Comparison of ENCODE assay signal across 1 cellular context in genomic region chr16:24845726-24846547, GRCh38.
TF ChIP-seq lines count a peak whose summit lies in the region.

TSS of gene SLC5A11 (plus strand) at chr16:24845963. CDS start at chr16:24858644, 12,681 bp downstream.

TF ChIP-seq in HepG2, 621 proteins besides CTCF, POLR2A, EP300 and RAD21 (continued from another document):
- 0 out of 2 replicates have a peak, but pooled peaks have one; percentile 77 for TF ChIP-seq CHD4 (IDR thresholded peaks at IDR 0.05; ENCODE audit: borderline replicate concordance, low read length)
- peak; percentile 77 for TF ChIP-seq POLR2G (IDR thresholded peaks at IDR 0.05; ENCODE audit: low read depth, low read length)
- no peak for TF ChIP-seq ZNF646 (CRISPR knock-in tag; IDR thresholded peaks at IDR 0.05)
- no peak for TF ChIP-seq ZNF337 (CRISPR knock-in tag; IDR thresholded peaks at IDR 0.05; ENCODE audit: borderline replicate concordance, low read depth)
- no peak for TF ChIP-seq REL (CRISPR knock-in tag; conservative IDR thresholded peaks at IDR 0.05)
- TF ChIP-seq ZNF841 (CRISPR knock-in tag; IDR thresholded peaks at IDR 0.05; ENCODE audit: borderline replicate concordance): no peak
- no peak for TF ChIP-seq ZNF275 (CRISPR knock-in tag; IDR thresholded peaks at IDR 0.05; ENCODE audit: borderline replicate concordance)
- no peak for TF ChIP-seq CHD2 (IDR thresholded peaks at IDR 0.05; ENCODE audit: low read depth, low read length)
- peak; percentile 17; the same call in 1 of the 2 replicates for TF ChIP-seq ZNF331 (CRISPR knock-in tag; IDR thresholded peaks at IDR 0.05)
- peak; percentile 21; the same call in 1 of the 2 replicates for TF ChIP-seq MYC (CRISPR knock-in tag; IDR thresholded peaks at IDR 0.05; ENCODE audit: borderline replicate concordance)
- TF ChIP-seq ZBTB14 (CRISPR knock-in tag; IDR thresholded peaks at IDR 0.05): no peak
- TF ChIP-seq ZNF747 (CRISPR knock-in tag; IDR thresholded peaks at IDR 0.05; ENCODE audit: borderline replicate concordance): peak; percentile 61; the same call in 1 of the 2 replicates
- no peak for TF ChIP-seq ARNT (IDR thresholded peaks at IDR 0.05)
- TF ChIP-seq ZFP36L2 (CRISPR knock-in tag; IDR thresholded peaks at IDR 0.05): no peak
- TF ChIP-seq ZNF773 (CRISPR knock-in tag; IDR thresholded peaks at IDR 0.05; ENCODE audit: borderline replicate concordance): no peak
- TF ChIP-seq CHCHD3 (CRISPR knock-in tag; IDR thresholded peaks at IDR 0.05): no peak
- TF ChIP-seq ZNF547 (CRISPR knock-in tag; IDR thresholded peaks at IDR 0.05): no peak
- peak; percentile 66 for TF ChIP-seq ZMYM4 (CRISPR knock-in tag; IDR thresholded peaks at IDR 0.05)
- peak; percentile 89 for TF ChIP-seq EED (CRISPR knock-in tag; IDR thresholded peaks at IDR 0.05)
- no peak for TF ChIP-seq ZNF652 (CRISPR knock-in tag; IDR thresholded peaks at IDR 0.05; ENCODE audit: borderline replicate concordance, low read depth)
- TF ChIP-seq ZBTB7B (CRISPR knock-in tag; IDR thresholded peaks at IDR 0.05): peak; percentile 38; the same call in 1 of the 2 replicates
- no peak; the same call in 1 of the 2 replicates for TF ChIP-seq DMAP1 (CRISPR knock-in tag; IDR thresholded peaks at IDR 0.05)
